8 cellular contexts compared by ENCODE assay signal in genomic region chr2:20596193-20596972, GRCh38. TPM values are rescaled to one million over a fixed set of nuclear protein-coding genes. Genes with fewer than 3 reads are reported as not detected.
DNase-seq lines count a peak whose midpoint lies in the region; ATAC-seq and TF ChIP-seq lines count a peak whose summit lies in the region.

No MANE protein-coding gene starts in this region.

- peak overlapping the region; percentile 75 for H3K4me2 ChIP-seq in PC-9

- POLR2A ChIA-PET in PC-9 (lab: Charles Lee; ENCODE audit: unreplicated experiment) = interaction anchor here (0.6 to 1.0 kb wide), 5 partner anchors 34 to 662 kb away, joined by 3 to 19 read pairs (median 3); partner anchors contain the start of gene RHOB

- H4K20me1 ChIP-seq in PC-9 (ENCODE audit: insufficient read depth) = no peaks in the 10 kb centered on the region; the same call in 1 of the 2 replicates

- H3K36me3 ChIP-seq in PC-9 (ENCODE audit: low read depth) (no peaks in the 10 kb centered on the region), heart left ventricle (no peaks in the 10 kb centered on the region), suprapubic skin (no peaks in the 10 kb centered on the region)

- peak; percentile 21 for ATAC-seq in activated CD8-positive, alpha-beta memory T cell treated with anti-CD3 and anti-CD28 coated beads, Interleukin-2, amount 10 ng/mL, durations not matched to agents 7 days and 5 days
- ATAC-seq in heart left ventricle (no peak), HG03139 (IDR thresholded peaks at IDR 0.05; ENCODE audit: unreplicated experiment) (no peak)

- TF ChIP-seq CTCF in PC-9 (conservative IDR thresholded peaks at IDR 0.05) = no peak; the same call in 1 of the 2 replicates
- TF ChIP-seq CTCF in heart left ventricle (IDR thresholded peaks at IDR 0.05) = no peak
- TF ChIP-seq CTCF in suprapubic skin (IDR thresholded peaks at IDR 0.05) = no peak
- TF ChIP-seq CTCF in Calu3 (IDR thresholded peaks at IDR 0.05; ENCODE audit: unreplicated experiment) = no peak

- no peak for TF ChIP-seq POLR2A in heart left ventricle (IDR thresholded peaks at IDR 0.05)
- TF ChIP-seq POLR2A in suprapubic skin (IDR thresholded peaks at IDR 0.05) = no peak

- CTCF ChIA-PET in activated CD8-positive, alpha-beta memory T cell treated with anti-CD3 and anti-CD28 coated beads, Interleukin-2, amount 10 ng/mL, durations not matched to agents 7 days and 5 days (lab: Charles Lee) = interaction anchor here (1.0 to 4.7 kb wide), 8 partner anchors 10 to 157 kb away, joined by 3 to 15 read pairs (median 6); partner anchors contain the start of gene HS1BP3
- CTCF ChIA-PET in PC-9 (lab: Charles Lee) = interaction anchor here (0.6 to 1.1 kb wide), 4 partner anchors 11 to 265 kb away, joined by 5 to 8 read pairs (median 6); no protein-coding TSS in a partner anchor
- CTCF ChIA-PET in Calu3 (lab: Charles Lee) = interaction anchor here (0.5 to 1.4 kb wide), 4 partner anchors 9 to 586 kb away, joined by 3 to 5 read pairs (median 4); no protein-coding TSS in a partner anchor

- H3F3A ChIP-seq in PC-9 (ENCODE audit: insufficient read depth, low read depth) = peaks cover 59% of the 10 kb centered on the region

- H3K4me3 ChIP-seq in PC-9 (no peak overlapping the region), heart left ventricle (no peak overlapping the region), suprapubic skin (no peak overlapping the region)

- no peaks in the 10 kb centered on the region for H3K9me3 Mint-ChIP-seq in activated CD8-positive, alpha-beta memory T cell treated with anti-CD3 and anti-CD28 coated beads, Interleukin-2, amount 10 ng/mL, durations not matched to agents 7 days and 5 days (ENCODE audit: low read depth)
- H3K9me3 Mint-ChIP-seq in Calu3 (ENCODE audit: low read depth, unreplicated experiment) = no peaks in the 10 kb centered on the region

- no peak overlapping the region for H3K4me3 Mint-ChIP-seq in activated CD8-positive, alpha-beta memory T cell treated with anti-CD3 and anti-CD28 coated beads, Interleukin-2, amount 10 ng/mL, durations not matched to agents 7 days and 5 days
- H3K4me3 Mint-ChIP-seq in Calu3 (ENCODE audit: low read depth, unreplicated experiment) = no peak overlapping the region

- H3K4me1 ChIP-seq in PC-9 (replicated peaks; ENCODE audit: insufficient read depth) (peaks cover 68% of the 10 kb centered on the region), heart left ventricle (peaks cover 13 to 90% (median 60%) of the 10 kb centered on the region in 12 donors), suprapubic skin (peaks cover 58% of the 10 kb centered on the region)

- H3K4me1 Mint-ChIP-seq in activated CD8-positive, alpha-beta memory T cell treated with anti-CD3 and anti-CD28 coated beads, Interleukin-2, amount 10 ng/mL, durations not matched to agents 7 days and 5 days = peaks cover 32% of the 10 kb centered on the region
- peaks cover 56% of the 10 kb centered on the region for H3K4me1 Mint-ChIP-seq in Calu3 (ENCODE audit: low read depth, unreplicated experiment)

- H3K9me3 ChIP-seq in PC-9 (ENCODE audit: insufficient read depth, low read depth) (no peaks in the 10 kb centered on the region; the same call in 1 of the 2 replicates), heart left ventricle (no peaks in the 10 kb centered on the region), suprapubic skin (no peaks in the 10 kb centered on the region)

- H3K36me3 Mint-ChIP-seq in activated CD8-positive, alpha-beta memory T cell treated with anti-CD3 and anti-CD28 coated beads, Interleukin-2, amount 10 ng/mL, durations not matched to agents 7 days and 5 days = no peaks in the 10 kb centered on the region
- H3K36me3 Mint-ChIP-seq in Calu3 (ENCODE audit: insufficient read depth, unreplicated experiment) = peaks cover 3% of the 10 kb centered on the region

- H3K79me2 ChIP-seq in PC-9 (ENCODE audit: low read depth) = no peaks in the 10 kb centered on the region

- no peak for DNase-seq in activated CD8-positive, alpha-beta memory T cell treated with anti-CD3 and anti-CD28 coated beads, Interleukin-2, amount 10 ng/mL, durations not matched to agents 7 days and 5 days
- no peak for DNase-seq in activated CD8-positive, alpha-beta memory T cell treated with anti-CD3 and anti-CD28 coated beads, Interleukin-2, amount 50 U/mL, for 48 hours
- DNase-seq in PC-9 (no peak), heart left ventricle (no peak), suprapubic skin (ENCODE audit: low spot score in 2 of 2) (no peak), Calu3 (no peak), NCI-H510A (lab: John Stamatoyannopoulos, UW) (no peak)

- intact Hi-C loops in PC-9 (cut with micrococcal nuclease; ENCODE audit: unreplicated experiment) (no loop called here), heart left ventricle (cut with DNase I) (loop anchor here in 5 of 10 donors (5.0 to 10.0 kb wide), 5 partner anchors 36 to 152 kb away; partner anchors contain the start of gene RHOB (in 1 of the 5)), Calu3 (cut with micrococcal nuclease; ENCODE audit: unreplicated experiment) (no loop called here)

- peak overlapping the region; percentile 86 for H3K27ac Mint-ChIP-seq in activated CD8-positive, alpha-beta memory T cell treated with anti-CD3 and anti-CD28 coated beads, Interleukin-2, amount 10 ng/mL, durations not matched to agents 7 days and 5 days
- H3K27ac Mint-ChIP-seq in Calu3 (ENCODE audit: unreplicated experiment) = no peak overlapping the region

- H3K27ac ChIP-seq in PC-9 = peak overlapping the region; percentile 96
- H3K27ac ChIP-seq in heart left ventricle = peak overlapping the region; percentile 66 to 92 (median 79)
- peak overlapping the region; percentile 49 for H3K27ac ChIP-seq in suprapubic skin

- no peaks in the 10 kb centered on the region for H3K27me3 Mint-ChIP-seq in activated CD8-positive, alpha-beta memory T cell treated with anti-CD3 and anti-CD28 coated beads, Interleukin-2, amount 10 ng/mL, durations not matched to agents 7 days and 5 days
- no peaks in the 10 kb centered on the region for H3K27me3 Mint-ChIP-seq in Calu3 (ENCODE audit: unreplicated experiment)

- 81 to 94% (median 92%) methylated on average over 4 of the region's 4 CpGs for WGBS in heart left ventricle, 4 donors
- WGBS in suprapubic skin = 90% methylated on average over 4 of the region's 4 CpGs

- TF ChIP-seq EP300 in suprapubic skin (IDR thresholded peaks at IDR 0.05) = no peak

- H3K27me3 ChIP-seq in PC-9 (ENCODE audit: insufficient read depth, low read depth) (no peaks in the 10 kb centered on the region), heart left ventricle (no peaks in the 10 kb centered on the region), suprapubic skin (no peaks in the 10 kb centered on the region)

- BruUV-seq in PC-9 (replicated peaks; lab: Mats Ljungman, UMichigan) (TSS peak; percentile 53), Calu3 (replicated peaks; lab: Mats Ljungman, UMichigan) (no TSS peak)

- no peak overlapping the region for H2AFZ ChIP-seq in PC-9

- H3K9me2 ChIP-seq in PC-9 (ENCODE audit: insufficient read depth) = no peaks in the 10 kb centered on the region

RNA-seq across cellular contexts. Expression of gene HS1BP3, which starts 54.5 kb away (rescaled TPM):
- 10 to 100 TPM; 12.8 to 12.9 TPM for total RNA-seq in activated CD8-positive, alpha-beta memory T cell treated with anti-CD3 and anti-CD28 coated beads, Interleukin-2, amount 10 ng/mL, durations not matched to agents 7 days and 5 days
- total RNA-seq in PC-9 (2021) (16.2 and 18.0 TPM in 2 replicates), heart left ventricle (10 to 100 TPM; 12.7 to 23.7 (median 17.9) TPM), suprapubic skin (10 to 100 TPM; 23.3 to 38.2 (median 34.2) TPM), Calu3 (2022) (26.4 and 28.5 TPM in 2 replicates)
- polyA plus RNA-seq in heart left ventricle = 10 to 100 TPM; 21.0 to 23.7 TPM
